In genomic region chr6:44064948-44065272, GRCh38 we compare ENCODE assay signal across 17 cellular contexts.
DNase-seq lines count a peak whose midpoint lies in the region; ATAC-seq, FAIRE-seq and TF ChIP-seq lines count a peak whose summit lies in the region.
"Had no signal": no experiment of that assay in that cellular context is flagged by ENCODE, and none has a peak within 500 bp of the region (broad histone marks: within the 10 kb centered on the region; RNA-seq: fewer than 3 reads in every experiment).

No MANE protein-coding gene starts in this region.

- no peak overlapping the region for H3K4me2 ChIP-seq in H1 (ENCODE audit: insufficient read depth in 1 of 2, low read depth in 2 of 2, low read length in 2 of 2)

- H3K14ac ChIP-seq in H1 (ENCODE audit: insufficient read length) = no peak overlapping the region

- H3K23me2 ChIP-seq in H1 (ENCODE audit: low read depth, low read length) = no peaks in the 10 kb centered on the region

- H3K79me2 ChIP-seq in H1 (ENCODE audit: control insufficient read depth in 1 of 2, insufficient read depth in 2 of 2, low read length in 2 of 2) = no peaks in the 10 kb centered on the region

- H4K8ac ChIP-seq in H1 (ENCODE audit: extremely low read depth, insufficient read depth, low read length) = no peak overlapping the region; the same call in 1 of the 2 replicates

- no peak overlapping the region for H2AK5ac ChIP-seq in H1 (ENCODE audit: low read depth, low read length)

- H3K18ac ChIP-seq in H1 (ENCODE audit: extremely low read depth, low read length) = no peak overlapping the region

- H4K91ac ChIP-seq in H1 (replicated peaks; ENCODE audit: insufficient read length, low read length) = no peak overlapping the region

- no peaks in the 10 kb centered on the region for H3K27me3 ChIP-seq in AG04450 (ENCODE audit: control insufficient read depth, insufficient read depth, low read length)
- no peaks in the 10 kb centered on the region; a peak in 1 of 7 replicates for H3K27me3 ChIP-seq in H1 (replicated peaks in 1 of 4; ENCODE audit: control insufficient read depth in 3 of 4, extremely low read depth in 1 of 4, insufficient read depth in 3 of 4, low read length in 3 of 4)

- no peak overlapping the region for H2BK5ac ChIP-seq in H1 (ENCODE audit: low read depth, low read length)

- H3K4ac ChIP-seq in H1 (replicated peaks; ENCODE audit: insufficient read length, low read depth, low read length) = no peak overlapping the region

- TF ChIP-seq POLR2A in H1 (IDR thresholded peaks at IDR 0.05; ENCODE audit: control extremely low read depth in 1 of 2, low read depth in 2 of 2, low read length in 2 of 2) = no peak

- peaks cover 0 to 16% (median 9%) of the 10 kb centered on the region in 4 experiments; a peak in 5 of 7 replicates for H3K4me1 ChIP-seq in H1 (replicated peaks in 1 of 4; ENCODE audit: control insufficient read depth in 3 of 4, insufficient read depth in 4 of 4, low read length in 3 of 4)
- H3K4me1 ChIP-seq: Caco-2 had no signal

- H3K27me3 Mint-ChIP-seq in nephron (ENCODE audit: low read depth) (peaks cover 6% of the 10 kb centered on the region), glutamatergic neuron (ENCODE audit: unreplicated experiment) (peaks cover 6% of the 10 kb centered on the region)

- no peak overlapping the region for H2BK20ac ChIP-seq in H1 (ENCODE audit: low read length)

- H3K9me3 ChIP-seq in AG04450 (ENCODE audit: control insufficient read depth, insufficient read depth, low read length) (no peaks in the 10 kb centered on the region; the same call in 1 of the 2 replicates), H1 (ENCODE audit: insufficient read depth in 2 of 2, low read depth in 1 of 2, low read length in 1 of 2) (no peaks in the 10 kb centered on the region)
- H3K9me3 ChIP-seq: Caco-2 had no signal

- no peak overlapping the region for H3K4me3 ChIP-seq in AG04450 (ENCODE audit: low read depth, low read length)
- no peak overlapping the region for H3K4me3 ChIP-seq in H1 (ENCODE audit: extremely low read depth in 1 of 4, insufficient read depth in 2 of 4, low read depth in 3 of 4, low read length in 4 of 4)

- H3K36me3 ChIP-seq in H1 (ENCODE audit: control insufficient read depth in 2 of 4, insufficient read depth in 4 of 4, low read length in 3 of 4) = no peaks in the 10 kb centered on the region

- H3K36me3 Mint-ChIP-seq in nephron (ENCODE audit: low read depth) (no peaks in the 10 kb centered on the region), glutamatergic neuron (ENCODE audit: unreplicated experiment) (peaks cover 4% of the 10 kb centered on the region)
- H3K36me3 Mint-ChIP-seq: activated naive CD4-positive, alpha-beta T cell treated with anti-CD3 and anti-CD28 coated beads, Interleukin-2, amount 10 ng/mL, durations not matched to agents 7 days and 5 days had no signal

- no peak for TF ChIP-seq RAD21 in H1 (IDR thresholded peaks at IDR 0.05 in 1 of 2, conservative IDR thresholded peaks at IDR 0.05 in 1 of 2; ENCODE audit: low read depth in 2 of 2, low read length in 2 of 2)

- H2AFZ ChIP-seq in H1 (ENCODE audit: low read length) = no peak overlapping the region

- 90% methylated on average over 3 of the region's 3 CpGs; no CpG with 5 or more reads in 1 of the 2 experiments for WGBS in H1 (ENCODE audit: extremely low coverage in 1 of 2, insufficient coverage in 1 of 2, insufficient read length in 1 of 2, insufficient replicate concordance in 2 of 2, low coverage in 1 of 2, low lambda C conversion rate in 2 of 2, missing lambda C conversion rate in 1 of 2), 2 experiments

- no peak overlapping the region for H3K9ac ChIP-seq in H1 (replicated peaks in 1 of 4; ENCODE audit: extremely low read depth in 1 of 4, low read depth in 3 of 4, low read length in 3 of 4)

- no peak overlapping the region for H2BK15ac ChIP-seq in H1 (ENCODE audit: low read length)

- no peak overlapping the region for H3K56ac ChIP-seq in H1 (replicated peaks; ENCODE audit: insufficient read length, low read depth, low read length)

- H2BK12ac ChIP-seq in H1 (ENCODE audit: low read depth, low read length) = peak overlapping the region; percentile 87; the same call in 1 of the 2 replicates

- DNase-seq in AG04450 (ENCODE audit: low read depth, low spot score) = no peak
- no peak for DNase-seq in RWPE1 (ENCODE audit: low spot score)
- DNase-seq in H1 (ENCODE audit: low read depth in 1 of 2, low spot score in 2 of 2) = no peak
- no peak for DNase-seq in epidermal melanocyte (ENCODE audit: insufficient read length, low spot score)
- DNase-seq in glutamatergic neuron = no peak
- DNase-seq in NCI-H1694 (lab: John Stamatoyannopoulos, UW) = no peak
- DNase-seq: activated naive CD4-positive, alpha-beta T cell treated with anti-CD3 and anti-CD28 coated beads, Interleukin-2, amount 10 ng/mL, durations not matched to agents 7 days and 5 days; Caco-2; effector CD4-positive, alpha-beta T cell; H9; midbrain; NCI-H2081 treated with DMSO at 0.1 percent for 48 hours; NCI-H748 treated with DMSO at 0.1 percent for 48 hours; small intestine had no signal

- H3K4me3 Mint-ChIP-seq in nephron (no peak overlapping the region), glutamatergic neuron (ENCODE audit: unreplicated experiment) (no peak overlapping the region)
- H3K4me3 Mint-ChIP-seq: activated naive CD4-positive, alpha-beta T cell treated with anti-CD3 and anti-CD28 coated beads, Interleukin-2, amount 10 ng/mL, durations not matched to agents 7 days and 5 days; H9 had no signal

- no peak overlapping the region for H3K23ac ChIP-seq in H1 (ENCODE audit: insufficient read length)

- H3K27ac ChIP-seq in AG04450 (ENCODE audit: low read depth, low read length) (peak overlapping the region; percentile 91), RWPE1 (peak overlapping the region; percentile 85), H1 (ENCODE audit: low read depth, low read length) (no peak overlapping the region)

- POLR2A ChIA-PET in AG04450 (lab: Yijun Ruan, JAX) = interaction anchor here (0.6 kb wide), 1 partner anchor 257 kb away, joined by 4 read pairs; no protein-coding TSS in a partner anchor
- POLR2A ChIA-PET in RWPE1 (lab: Yijun Ruan, JAX; ENCODE audit: low non-redundant PET) = interaction anchor here (0.6 kb wide), 1 partner anchor 278 kb away, joined by 3 read pairs; no protein-coding TSS in a partner anchor
- POLR2A ChIA-PET in H1 (lab: Charles Lee; ENCODE audit: partially characterized antibody) = interaction anchor here (0.7 to 1.4 kb wide), 3 partner anchors 22 to 183 kb away, joined by 3 to 5 read pairs (median 3); no protein-coding TSS in a partner anchor

- H3K27ac Mint-ChIP-seq in nephron (peak overlapping the region; percentile 61 to 70 (median 69)), glutamatergic neuron (ENCODE audit: unreplicated experiment) (no peak overlapping the region)
- H3K27ac Mint-ChIP-seq: activated naive CD4-positive, alpha-beta T cell treated with anti-CD3 and anti-CD28 coated beads, Interleukin-2, amount 10 ng/mL, durations not matched to agents 7 days and 5 days had no signal

- TF ChIP-seq CTCF in AG04450 (IDR thresholded peaks at IDR 0.05; ENCODE audit: low read depth, low read length) (no peak), RWPE1 (conservative IDR thresholded peaks at IDR 0.05; ENCODE audit: low read depth) (no peak), H1 (IDR thresholded peaks at IDR 0.05; ENCODE audit: control extremely low read depth in 1 of 3, insufficient read depth in 1 of 3, low read depth in 1 of 3, low read length in 3 of 3) (no peak), nephron (IDR thresholded peaks at IDR 0.05; ENCODE audit: unreplicated experiment in 3 of 3) (no peak), glutamatergic neuron (IDR thresholded peaks at IDR 0.05; ENCODE audit: partially characterized antibody, unreplicated experiment) (no peak)

- no peak overlapping the region for H4K5ac ChIP-seq in H1 (ENCODE audit: insufficient read length, low read depth, low read length)

- no peak overlapping the region for H2BK120ac ChIP-seq in H1 (replicated peaks; ENCODE audit: low read depth, low read length)

- no peaks in the 10 kb centered on the region; the same call in 1 of the 2 replicates for H3K79me1 ChIP-seq in H1 (ENCODE audit: low read depth, low read length)

- no peak for TF ChIP-seq EP300 in H1 (IDR thresholded peaks at IDR 0.05; ENCODE audit: borderline replicate concordance in 1 of 2, low read depth in 2 of 2, low read length in 2 of 2)

- no peaks in the 10 kb centered on the region for H4K20me1 ChIP-seq in H1 (replicated peaks in 1 of 2; ENCODE audit: control insufficient read depth in 1 of 2, insufficient read depth in 2 of 2, low read length in 2 of 2)

- CTCF ChIA-PET in AG04450 (lab: Charles Lee) (interaction anchor here (0.6 to 2.3 kb wide), 5 partner anchors 10 to 302 kb away, joined by 3 to 6 read pairs (median 3); no protein-coding TSS in a partner anchor), RWPE1 (lab: Yijun Ruan, JAX) (interaction anchor here (1.1 to 2.4 kb wide), 3 partner anchors 9 to 296 kb away, joined by 3 to 8 read pairs (median 5); no protein-coding TSS in a partner anchor), H1 (lab: Charles Lee; ENCODE audit: partially characterized antibody) (interaction anchor here (0.7 to 23.4 kb wide), 20 partner anchors 9 to 397 kb away, joined by 3 to 331 read pairs (median 6); partner anchors contain the start of gene VEGFA)

- no peak for FAIRE-seq in H1 (lab: Jason Lieb, UNC)
- FAIRE-seq: small intestine, urothelium cell line had no signal

- H3K9me3 Mint-ChIP-seq in nephron (no peaks in the 10 kb centered on the region), glutamatergic neuron (ENCODE audit: unreplicated experiment) (peaks cover 5% of the 10 kb centered on the region)
- H3K9me3 Mint-ChIP-seq: activated naive CD4-positive, alpha-beta T cell treated with anti-CD3 and anti-CD28 coated beads, Interleukin-2, amount 10 ng/mL, durations not matched to agents 7 days and 5 days had no signal

- ATAC-seq in GM21360 (IDR thresholded peaks at IDR 0.05; ENCODE audit: unreplicated experiment) = no peak

- peaks cover 20% of the 10 kb centered on the region for H3K4me1 Mint-ChIP-seq in nephron
- H3K4me1 Mint-ChIP-seq in glutamatergic neuron (ENCODE audit: low read depth, unreplicated experiment) = no peaks in the 10 kb centered on the region
- H3K4me1 Mint-ChIP-seq: activated naive CD4-positive, alpha-beta T cell treated with anti-CD3 and anti-CD28 coated beads, Interleukin-2, amount 10 ng/mL, durations not matched to agents 7 days and 5 days had no signal

TF ChIP-seq in H1, 55 proteins besides CTCF, POLR2A, EP300 and RAD21 (continues in another document):
- TF ChIP-seq NANOG (IDR thresholded peaks at IDR 0.05; ENCODE audit: insufficient read depth, low read depth, low read length, poor library complexity, severe bottlenecking) (no peak), SIRT6 (IDR thresholded peaks at IDR 0.05; ENCODE audit: low read length) (no peak), SIN3A (conservative IDR thresholded peaks at IDR 0.05 in 1 of 2, IDR thresholded peaks at IDR 0.05 in 1 of 2; ENCODE audit: low read depth in 1 of 2, low read length in 2 of 2) (no peak), KDM1A (IDR thresholded peaks at IDR 0.05; ENCODE audit: borderline replicate concordance, low read length) (no peak), SIX5 (IDR thresholded peaks at IDR 0.05; ENCODE audit: low read depth, low read length) (no peak), CEBPB (IDR thresholded peaks at IDR 0.05; ENCODE audit: low read depth, low read length) (no peak), BACH1 (IDR thresholded peaks at IDR 0.05; ENCODE audit: low read length) (no peak), RXRA (IDR thresholded peaks at IDR 0.05; ENCODE audit: insufficient read depth, low read depth, low read length) (no peak)
